9 cellular contexts compared by ENCODE assay signal in genomic region chr1:180234369-180235076, GRCh38. TPM values are rescaled to one million over a fixed set of nuclear protein-coding genes. Genes with fewer than 3 reads are reported as not detected.
DNase-seq lines count a peak whose midpoint lies in the region; ATAC-seq and TF ChIP-seq lines count a peak whose summit lies in the region.
"Had no signal": no experiment of that assay in that cellular context is flagged by ENCODE, and none has a peak within 500 bp of the region (broad histone marks: within the 10 kb centered on the region; RNA-seq: fewer than 3 reads in every experiment).

No MANE protein-coding gene starts in this region.

- H3K36me3 ChIP-seq in CD4-positive, alpha-beta memory T cell (ENCODE audit: insufficient read depth, low read length) = no peaks in the 10 kb centered on the region
- H3K36me3 ChIP-seq in GM23248 (ENCODE audit: low read depth) = no peaks in the 10 kb centered on the region

- CTCF ChIA-PET in CD4-positive, alpha-beta memory T cell (lab: Charles Lee; ENCODE audit: partially characterized antibody) = no interaction called here

- no peak overlapping the region for H3K4me2 ChIP-seq in GM23248 (ENCODE audit: unreplicated experiment)

- no peak for DNase-seq in CD4-positive, alpha-beta memory T cell
- DNase-seq in HuH-7.5 (ENCODE audit: low spot score) = peak; percentile 63
- no peak for DNase-seq in effector memory CD8-positive, alpha-beta T cell
- no peak for DNase-seq in neural crest cell (ENCODE audit: low read depth, low spot score)
- no peak for DNase-seq in GM23248
- DNase-seq in NCI-H345 (lab: John Stamatoyannopoulos, UW) = no peak
- no peak for DNase-seq in HUDEP-2 (lab: John Stamatoyannopoulos, UW; ENCODE audit: unreplicated experiment in 76 of 76)
- DNase-seq: NCI-H1436 had no signal

- intact Hi-C loops in CD4-positive, alpha-beta memory T cell (cut with micrococcal nuclease) = no loop called here

- H3F3A ChIP-seq in GM23248 (ENCODE audit: insufficient read depth) = no peaks in the 10 kb centered on the region

- TF ChIP-seq CTCF in neural crest cell (conservative IDR thresholded peaks at IDR 0.05) = no peak

- H2AFZ ChIP-seq in GM23248 = no peak overlapping the region

- H3K4me1 Mint-ChIP-seq in CD4-positive, alpha-beta memory T cell = peaks cover 16 to 57% (median 32%) of the 10 kb centered on the region in 4 donors
- H3K4me1 Mint-ChIP-seq in effector memory CD8-positive, alpha-beta T cell (ENCODE audit: low read depth in 2 of 2) = peaks cover 21 to 26% of the 10 kb centered on the region in 2 donors
- H3K4me1 Mint-ChIP-seq in neural crest cell = peaks cover 17% of the 10 kb centered on the region

- peaks cover 81% of the 10 kb centered on the region for H3K27me3 ChIP-seq in CD4-positive, alpha-beta memory T cell (ENCODE audit: insufficient read depth, low read length)
- peaks cover 90% of the 10 kb centered on the region for H3K27me3 ChIP-seq in GM23248 (replicated peaks; ENCODE audit: insufficient read depth)

- H3K9me2 ChIP-seq in GM23248 (ENCODE audit: insufficient read depth) = no peaks in the 10 kb centered on the region

- H4K20me1 ChIP-seq in GM23248 (ENCODE audit: insufficient read depth) = no peaks in the 10 kb centered on the region

- H3K9me3 Mint-ChIP-seq in CD4-positive, alpha-beta memory T cell = peaks cover 0 to 8% (median 0%) of the 10 kb centered on the region in 8 donors
- no peaks in the 10 kb centered on the region for H3K9me3 Mint-ChIP-seq in effector memory CD8-positive, alpha-beta T cell
- H3K9me3 Mint-ChIP-seq in neural crest cell = no peaks in the 10 kb centered on the region

- no peak for ATAC-seq in effector memory CD8-positive, alpha-beta T cell (replicated peaks)
- no peak for ATAC-seq in HG03439 (IDR thresholded peaks at IDR 0.05; ENCODE audit: unreplicated experiment)

- H3K9me3 ChIP-seq in CD4-positive, alpha-beta memory T cell (ENCODE audit: control insufficient read depth in 1 of 2, low read length in 2 of 2) = no peaks in the 10 kb centered on the region
- H3K9me3 ChIP-seq in GM23248 (ENCODE audit: low read depth) = no peaks in the 10 kb centered on the region

- H3K27me3 Mint-ChIP-seq in CD4-positive, alpha-beta memory T cell = peaks cover 59 to 63% of the 10 kb centered on the region in 2 donors
- H3K27me3 Mint-ChIP-seq in effector memory CD8-positive, alpha-beta T cell = peaks cover 82 to 84% of the 10 kb centered on the region in 2 donors
- H3K27me3 Mint-ChIP-seq in neural crest cell (ENCODE audit: low read depth) = peaks cover 96% of the 10 kb centered on the region

- H3K4me3 ChIP-seq in CD4-positive, alpha-beta memory T cell (ENCODE audit: low read length in 2 of 2) = no peak overlapping the region
- H3K4me3 ChIP-seq in GM23248 = no peak overlapping the region

- H3K9ac ChIP-seq in GM23248 = no peak overlapping the region

- H3K36me3 Mint-ChIP-seq in CD4-positive, alpha-beta memory T cell = peaks cover 0 to 1% of the 10 kb centered on the region in 2 donors
- H3K36me3 Mint-ChIP-seq in effector memory CD8-positive, alpha-beta T cell (ENCODE audit: insufficient read depth) = no peaks in the 10 kb centered on the region
- H3K36me3 Mint-ChIP-seq in neural crest cell (ENCODE audit: low read depth) = no peaks in the 10 kb centered on the region

- no peak overlapping the region for H3K27ac ChIP-seq in CD4-positive, alpha-beta memory T cell (ENCODE audit: low read depth, low read length)
- H3K27ac ChIP-seq in GM23248 = no peak overlapping the region

- in situ Hi-C loops in GM23248 (cut with MboI) = no loop called here

- peak overlapping the region in 6 of 8 donors; percentile 17 to 72 (median 62) for H3K4me3 Mint-ChIP-seq in CD4-positive, alpha-beta memory T cell
- peak overlapping the region; percentile 27 to 66 for H3K4me3 Mint-ChIP-seq in effector memory CD8-positive, alpha-beta T cell
- peak overlapping the region; percentile 62 for H3K4me3 Mint-ChIP-seq in neural crest cell

- POLR2A ChIA-PET in CD4-positive, alpha-beta memory T cell (lab: Charles Lee; ENCODE audit: partially characterized antibody) = interaction anchor here (0.6 kb wide), 1 partner anchor 22 kb away, joined by 3 read pairs; no protein-coding TSS in a partner anchor

- H3K4me1 ChIP-seq in CD4-positive, alpha-beta memory T cell (ENCODE audit: insufficient read depth, low read length) = peaks cover 50% of the 10 kb centered on the region
- H3K4me1 ChIP-seq in GM23248 (ENCODE audit: insufficient read depth) = no peaks in the 10 kb centered on the region

- no peak overlapping the region for H3K27ac Mint-ChIP-seq in CD4-positive, alpha-beta memory T cell
- no peak overlapping the region for H3K27ac Mint-ChIP-seq in effector memory CD8-positive, alpha-beta T cell
- no peak overlapping the region for H3K27ac Mint-ChIP-seq in neural crest cell (ENCODE audit: unreplicated experiment)

- no peaks in the 10 kb centered on the region for H3K79me2 ChIP-seq in GM23248 (ENCODE audit: insufficient read depth)

- WGBS in GM23248 (ENCODE audit: low coverage in 1 of 2, low lambda C conversion rate in 2 of 2, missing lambda C conversion rate in 2 of 2), 2 experiments = 8 to 9% methylated on average over 50 to 51 of the region's 51 CpGs

RNA-seq across cellular contexts. Expression of gene LHX4, which starts 4.5 kb away (rescaled TPM):
- not detected for total RNA-seq in CD4-positive, alpha-beta memory T cell
- polyA plus RNA-seq in CD4-positive, alpha-beta memory T cell = under 1 TPM in 1 of 2 donors, not detected in 1; 0.25 TPM
- total RNA-seq in neural crest cell = 0.91 and 0.96 TPM in 2 replicates
- not detected in 2 replicates for total RNA-seq in GM23248 (2014; rRNA removed; shearing (Covaris generic))
- polyA plus RNA-seq in GM23248 (2016; fragmentation: Nextera tagmentation; extraction: Ambion mirVana) = 0.28 and 0.30 TPM in 2 replicates
